Comparison of ENCODE assay signal across 35 cellular contexts in genomic region chr1:21951576-21951870, GRCh38. TPM values are rescaled to one million over a fixed set of nuclear protein-coding genes. Genes with fewer than 3 reads are reported as not detected.
"Had no signal": no experiment of that assay in that cellular context is flagged by ENCODE, and none has a peak within 500 bp of the region (broad histone marks: within the 10 kb centered on the region; RNA-seq: fewer than 3 reads in every experiment).

No MANE protein-coding gene starts in this region.

- H3K36me3 ChIP-seq: ovary, right lobe of liver, sigmoid colon, spleen, stomach, thoracic aorta, thyroid gland, tibial nerve, upper lobe of left lung, vagina had no signal

- H3K27ac ChIP-seq: ovary, parathyroid adenoma, psoas muscle, right lobe of liver, sigmoid colon, skin epidermis, spleen, stomach, thoracic aorta, thyroid gland, tibial nerve, upper lobe of left lung, vagina had no signal

- H3K4me3 Mint-ChIP-seq: naive thymus-derived CD4-positive, alpha-beta T cell; natural killer cell; nephron; stimulated activated naive B cell treated with anti-CD40 and anti-IgM and Interleukin-4, amounts not matched to agents 10 μg/mL and 1 μg/mL and 100 μg/mL, for 72 hours; stimulated activated naive CD8-positive, alpha-beta T cell treated with anti-CD3 and anti-CD28 coated beads, Interleukin-15, Interleukin-2, amounts not matched to agents 100 ng/mL and 50 ng/mL, for 24 hours had no signal

- H3K4me3 ChIP-seq: ovary, psoas muscle, right lobe of liver, sigmoid colon, skin epidermis, smooth muscle cell, spleen, stomach, thoracic aorta, thyroid gland, tibial nerve, upper lobe of left lung, vagina had no signal

- H3K9me3 ChIP-seq: ovary, psoas muscle, right lobe of liver, sigmoid colon, spleen, stomach, thoracic aorta, thyroid gland, tibial nerve, upper lobe of left lung, vagina had no signal

- DNase-seq: naive thymus-derived CD4-positive, alpha-beta T cell; natural killer cell; occipital lobe; ovary; right lobe of liver; sigmoid colon; spleen; stimulated activated CD4-positive, alpha-beta T cell treated with anti-CD3 and anti-CD28 coated beads, Interleukin-12 subunit alpha, Interleukin-12 subunit beta, amount 100 ng/mL, for 4 hours; stimulated activated CD4-positive, alpha-beta T cell treated with anti-CD3 and anti-CD28 coated beads, Interleukin-1b, Interleukin-23, amount 100 ng/mL, for 48 hours; stimulated activated CD4-positive, alpha-beta T cell treated with anti-CD3 and anti-CD28 coated beads, Interleukin-4, amount 100 ng/mL, for 1 hour; stimulated activated CD4-positive, alpha-beta T cell treated with anti-CD3 and anti-CD28 coated beads, Interleukin-4, amount 100 ng/mL, for 4 hours; stimulated activated CD8-positive, alpha-beta memory T cell treated with anti-CD3 and anti-CD28 coated beads, Interleukin-4, amount 100 ng/mL, for 48 hours; stimulated activated naive B cell treated with anti-CD40 and anti-IgM and Interleukin-4, amounts not matched to agents 10 μg/mL and 1 μg/mL and 100 μg/mL, for 72 hours; stimulated activated naive CD4-positive, alpha-beta T cell treated with Interleukin-2 at 50 U/mL for 16 hours; stomach; thyroid gland; upper lobe of left lung had no signal

- H3K4me2 ChIP-seq: smooth muscle cell had no signal

- H3K9ac ChIP-seq: parathyroid adenoma had no signal

- H3K4me1 ChIP-seq: parathyroid adenoma, psoas muscle had no signal

- H3K36me3 Mint-ChIP-seq: naive thymus-derived CD4-positive, alpha-beta T cell; natural killer cell; stimulated activated naive B cell treated with anti-CD40 and anti-IgM and Interleukin-4, amounts not matched to agents 10 μg/mL and 1 μg/mL and 100 μg/mL, for 72 hours had no signal

- H3K79me2 ChIP-seq: parathyroid adenoma had no signal

- H3K4me1 Mint-ChIP-seq: stimulated activated naive B cell treated with anti-CD40 and anti-IgM and Interleukin-4, amounts not matched to agents 10 μg/mL and 1 μg/mL and 100 μg/mL, for 72 hours had no signal

- ATAC-seq: naive thymus-derived CD4-positive, alpha-beta T cell; right cardiac atrium; right lobe of liver; stimulated activated naive B cell treated with anti-CD40 and anti-IgM and Interleukin-4, amounts not matched to agents 10 μg/mL and 1 μg/mL and 100 μg/mL, for 72 hours had no signal

- FAIRE-seq: urothelium cell line had no signal

- H3K27me3 ChIP-seq: ovary, right lobe of liver, sigmoid colon, spleen, stomach, thyroid gland, tibial nerve, upper lobe of left lung, vagina had no signal

- H3K9me3 Mint-ChIP-seq: naive thymus-derived CD4-positive, alpha-beta T cell; natural killer cell; nephron; stimulated activated naive B cell treated with anti-CD40 and anti-IgM and Interleukin-4, amounts not matched to agents 10 μg/mL and 1 μg/mL and 100 μg/mL, for 72 hours; stimulated activated naive CD8-positive, alpha-beta T cell treated with anti-CD3 and anti-CD28 coated beads, Interleukin-15, Interleukin-2, amounts not matched to agents 100 ng/mL and 50 ng/mL, for 24 hours had no signal

- H3K27ac Mint-ChIP-seq: natural killer cell; nephron; progenitor cell of endocrine pancreas; stimulated activated naive B cell treated with anti-CD40 and anti-IgM and Interleukin-4, amounts not matched to agents 10 μg/mL and 1 μg/mL and 100 μg/mL, for 72 hours; stimulated activated naive CD8-positive, alpha-beta T cell treated with anti-CD3 and anti-CD28 coated beads, Interleukin-15, Interleukin-2, amounts not matched to agents 100 ng/mL and 50 ng/mL, for 24 hours had no signal

- H2AFZ ChIP-seq: parathyroid adenoma had no signal

RNA-seq across cellular contexts. Expression of gene CELA3B, which starts 25.3 kb away (rescaled TPM):
- total RNA-seq: naive thymus-derived CD4-positive, alpha-beta T cell; natural killer cell; occipital lobe; osteoblast; progenitor cell of endocrine pancreas; renal cortical epithelial cell; right lobe of liver; sigmoid colon; smooth muscle cell; subcutaneous adipose tissue; temporal lobe; thyroid gland; ureter; vagina had no signal
- polyA plus RNA-seq: naive thymus-derived CD4-positive, alpha-beta T cell; neural cell; ovary; smooth muscle cell had no signal

RNA-seq across cellular contexts. Expression of gene CELA3A, which starts 49.9 kb away (rescaled TPM):
- total RNA-seq: naive thymus-derived CD4-positive, alpha-beta T cell; natural killer cell; occipital lobe; osteoblast; renal cortical epithelial cell; sigmoid colon; smooth muscle cell; subcutaneous adipose tissue; temporal lobe; thyroid gland; ureter; vagina had no signal
- polyA plus RNA-seq: naive thymus-derived CD4-positive, alpha-beta T cell; neural cell; right cardiac atrium; smooth muscle cell had no signal
